24 cellular contexts compared by ENCODE assay signal in the genomic region with DNA sequence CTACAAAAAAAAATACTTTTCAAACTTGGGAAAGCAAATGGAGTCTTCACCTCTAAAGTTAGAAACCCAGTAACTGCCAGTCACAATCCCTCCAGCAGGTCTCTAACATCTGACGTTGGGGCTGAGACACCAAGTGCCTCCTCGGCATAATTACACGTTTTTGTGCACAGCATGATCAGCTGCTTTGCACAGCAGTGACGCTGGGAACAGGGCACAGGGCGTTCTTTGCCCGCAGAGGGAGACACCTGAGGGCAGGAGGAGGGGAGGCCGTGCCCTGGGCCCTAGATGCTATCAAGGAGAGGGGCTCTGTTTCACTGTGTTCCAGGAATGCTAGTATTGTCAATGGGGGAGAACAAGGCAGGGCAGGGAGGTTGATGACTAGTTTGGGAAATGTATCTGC.
"Had no signal": no experiment of that assay in that cellular context is flagged by ENCODE, and none has a peak within 500 bp of the region (broad histone marks: within the 10 kb centered on the region; RNA-seq: fewer than 3 reads in every experiment).

No MANE protein-coding gene starts in this region.

- H3K36me3 ChIP-seq: colonic mucosa, prostate gland, uterus had no signal

- H3K9me3 Mint-ChIP-seq: activated CD4-positive, alpha-beta T cell treated with anti-CD3 and anti-CD28 coated beads, Interleukin-2, amount 10 ng/mL, durations not matched to agents 24 days and 14 days; activated CD8-positive, alpha-beta T cell treated with anti-CD3 and anti-CD28 coated beads for 36 hours; activated naive CD4-positive, alpha-beta T cell treated with anti-CD3 and anti-CD28 coated beads for 36 hours; activated naive CD8-positive, alpha-beta T cell treated with anti-CD3 and anti-CD28 coated beads, Interleukin-2, amount 50 U/mL, for 24 hours; activated T-cell treated with anti-CD3 and anti-CD28 coated beads, Interleukin-2, amount 50 U/mL, for 24 hours; neural crest cell had no signal

- H3K27me3 Mint-ChIP-seq: activated CD8-positive, alpha-beta T cell treated with anti-CD3 and anti-CD28 coated beads for 36 hours; brain had no signal

- H3K27ac ChIP-seq: colonic mucosa, prostate gland, right atrium auricular region, thyroid gland, uterus had no signal

- H3K27me3 ChIP-seq: colonic mucosa, right atrium auricular region, thyroid gland, uterus had no signal

- H3K9me3 ChIP-seq: colonic mucosa, prostate gland, right atrium auricular region, thyroid gland, uterus had no signal

- H3K4me1 Mint-ChIP-seq: activated CD4-positive, alpha-beta T cell treated with anti-CD3 and anti-CD28 coated beads, Interleukin-2, amount 10 ng/mL, durations not matched to agents 24 days and 14 days; activated naive CD8-positive, alpha-beta T cell treated with anti-CD3 and anti-CD28 coated beads, Interleukin-2, amount 50 U/mL, for 24 hours had no signal

- H3K4me3 Mint-ChIP-seq: activated CD4-positive, alpha-beta T cell treated with anti-CD3 and anti-CD28 coated beads, Interleukin-2, amount 10 ng/mL, durations not matched to agents 24 days and 14 days; activated CD8-positive, alpha-beta T cell treated with anti-CD3 and anti-CD28 coated beads for 36 hours; activated naive CD4-positive, alpha-beta T cell treated with anti-CD3 and anti-CD28 coated beads for 36 hours; activated naive CD8-positive, alpha-beta T cell treated with anti-CD3 and anti-CD28 coated beads, Interleukin-2, amount 50 U/mL, for 24 hours; activated T-cell treated with anti-CD3 and anti-CD28 coated beads, Interleukin-2, amount 50 U/mL, for 24 hours; brain; neural crest cell had no signal

- DNase-seq: activated CD4-positive, alpha-beta T cell treated with anti-CD3 and anti-CD28 coated beads, Interleukin-2, amount 10 ng/mL, durations not matched to agents 24 days and 14 days; activated CD4-positive, CD25-positive, alpha-beta regulatory T cell; activated CD8-positive, alpha-beta T cell treated with anti-CD3 and anti-CD28 coated beads for 36 hours; activated naive CD4-positive, alpha-beta T cell treated with anti-CD3 and anti-CD28 coated beads for 36 hours; activated naive CD8-positive, alpha-beta T cell treated with anti-CD3 and anti-CD28 coated beads, Interleukin-2, amount 50 U/mL, for 24 hours; activated T-cell treated with anti-CD3 and anti-CD28 coated beads, Interleukin-2, amount 50 U/mL, for 24 hours; anterior cingulate cortex; central memory CD4-positive, alpha-beta T cell; colonic mucosa; erythroblast; foreskin melanocyte; kidney; stimulated activated CD4-positive, alpha-beta T cell treated with anti-CD3 and anti-CD28 coated beads, Interleukin-12 subunit alpha, Interleukin-12 subunit beta, amount 100 ng/mL, for 4 hours; stimulated activated CD4-positive, alpha-beta T cell treated with anti-CD3 and anti-CD28 coated beads, Interleukin-1b, Interleukin-23, amount 100 ng/mL, for 48 hours; stimulated activated CD8-positive, alpha-beta memory T cell treated with anti-CD3 and anti-CD28 coated beads, Interleukin-4, amount 100 ng/mL, for 48 hours; stimulated activated naive CD4-positive, alpha-beta T cell; T-helper 9 cell; thyroid gland; uterus had no signal

- H3K4me3 ChIP-seq: colonic mucosa, lung, prostate gland, right atrium auricular region, thyroid gland, uterus had no signal

- H3K27ac Mint-ChIP-seq: activated CD4-positive, alpha-beta T cell treated with anti-CD3 and anti-CD28 coated beads, Interleukin-2, amount 10 ng/mL, durations not matched to agents 24 days and 14 days; activated CD8-positive, alpha-beta T cell treated with anti-CD3 and anti-CD28 coated beads for 36 hours; activated naive CD4-positive, alpha-beta T cell treated with anti-CD3 and anti-CD28 coated beads for 36 hours; activated naive CD8-positive, alpha-beta T cell treated with anti-CD3 and anti-CD28 coated beads, Interleukin-2, amount 50 U/mL, for 24 hours; activated T-cell treated with anti-CD3 and anti-CD28 coated beads, Interleukin-2, amount 50 U/mL, for 24 hours; brain had no signal

- H3K4me1 ChIP-seq: colonic mucosa, prostate gland, thyroid gland, uterus had no signal
